8 cellular contexts compared by ENCODE assay signal in the genomic region with DNA sequence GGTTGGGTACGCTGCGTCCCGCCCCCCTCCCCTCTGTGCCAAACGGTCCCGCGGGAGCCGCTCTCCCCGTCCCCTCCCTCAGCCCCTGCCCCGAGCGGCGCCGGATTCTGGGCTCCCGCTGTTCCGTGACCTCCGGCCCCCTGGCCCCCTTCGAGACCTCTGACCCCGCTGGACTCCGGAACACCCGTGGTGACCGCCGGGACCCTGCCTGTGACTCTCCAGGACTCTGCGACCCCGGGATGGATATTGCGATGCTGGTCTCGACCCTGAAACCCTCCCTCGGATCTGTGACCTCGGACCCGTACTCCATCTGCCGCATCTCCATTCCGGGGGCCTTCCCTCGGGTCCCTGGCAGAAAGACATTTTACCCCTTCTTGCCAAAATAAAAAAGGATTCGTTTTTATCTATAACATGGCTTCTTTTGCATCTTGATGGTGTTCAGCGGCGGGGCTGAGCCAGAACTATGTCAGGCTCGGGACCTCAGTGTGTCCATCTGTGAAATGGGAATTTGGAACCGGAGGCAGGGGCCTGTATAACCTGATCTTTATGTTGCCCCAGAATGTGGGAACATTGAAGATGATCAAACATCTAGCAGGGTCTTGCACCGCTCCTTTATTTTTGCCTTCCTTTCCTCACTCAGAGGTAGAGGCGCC. TPM values are rescaled to one million over a fixed set of nuclear protein-coding genes. Genes with fewer than 3 reads are reported as not detected.
DNase-seq lines count a peak whose midpoint lies in the region; ATAC-seq, FAIRE-seq and TF ChIP-seq lines count a peak whose summit lies in the region.

No MANE protein-coding gene starts in this region.

- H3K4me3 ChIP-seq in DND-41 (ENCODE audit: low read depth in 1 of 2, low read length in 2 of 2) (peak overlapping the region in 1 of 2 experiments; percentile 99; a peak in 2 of 4 replicates), Panc1 (ENCODE audit: low read depth in 2 of 2, low read length in 2 of 2) (peak overlapping the region; percentile 36 to 57), esophagus (ENCODE audit: low read depth in 1 of 2, low read length in 2 of 2) (peak overlapping the region; percentile 1 to 6), pancreas (peak overlapping the region in 2 of 4 donors; percentile 92 to 93)

- H3K9me3 ChIP-seq in DND-41 (ENCODE audit: insufficient read depth, low read length, severe bottlenecking) = no peaks in the 10 kb centered on the region
- H3K9me3 ChIP-seq in Panc1 (ENCODE audit: control insufficient read depth, insufficient read depth, low read depth, low read length) = no peaks in the 10 kb centered on the region
- H3K9me3 ChIP-seq in esophagus (ENCODE audit: control insufficient read depth in 2 of 2, insufficient read depth in 1 of 2, low read depth in 1 of 2, low read length in 1 of 2) = no peaks in the 10 kb centered on the region
- H3K9me3 ChIP-seq in pancreas = no peaks in the 10 kb centered on the region

- ATAC-seq in DND-41 (ENCODE audit: insufficient read depth, low read depth) (no peak), Panc1 (no peak), pancreas (no peak), HG03520 (IDR thresholded peaks at IDR 0.05; ENCODE audit: unreplicated experiment) (no peak)

- in situ Hi-C loops in Panc1 (cut with HindIII; ENCODE audit: low pct_unique_long_range_greater_than_20kb, low sequenced_read_pairs) = no loop called here
- in situ Hi-C loops in G401 (cut with HindIII; ENCODE audit: low sequenced_read_pairs) = no loop called here

- H3K4me2 ChIP-seq in DND-41 (ENCODE audit: insufficient read depth, low read length) = peak overlapping the region; percentile 43

- DNase-seq in DND-41 (no peak), Panc1 (ENCODE audit: low read depth, low spot score) (no peak), pancreas (peak in 4 of 6 donors; percentile 31 to 68 (median 46)), NCI-H345 (lab: John Stamatoyannopoulos, UW) (no peak), G401 (ENCODE audit: low spot score) (no peak), NCI-H2171 treated with DMSO at 0.1 percent for 48 hours (lab: John Stamatoyannopoulos, UW) (no peak)

- TF ChIP-seq CTCF in DND-41 (IDR thresholded peaks at IDR 0.05; ENCODE audit: borderline replicate concordance, extremely low read depth, low read length, poor library complexity, severe bottlenecking) = no peak
- TF ChIP-seq CTCF in Panc1 (IDR thresholded peaks at IDR 0.05) = no peak
- no peak for TF ChIP-seq CTCF in pancreas (IDR thresholded peaks at IDR 0.05)

- FAIRE-seq in pancreas (lab: Jason Lieb, UNC) = no peak

- BruUV-seq in Panc1 (replicated peaks; lab: Mats Ljungman, UMichigan) = no TSS peak

- WGBS in esophagus, 2 donors = 3 to 4% methylated on average over 31 to 38 of the region's 38 CpGs
- WGBS in pancreas, 2 donors = 2 to 3% methylated on average over 36 to 38 of the region's 38 CpGs

- no peaks in the 10 kb centered on the region for H3K27me3 ChIP-seq in DND-41 (ENCODE audit: insufficient read depth, low read length, poor library complexity)
- no peaks in the 10 kb centered on the region for H3K27me3 ChIP-seq in Panc1 (ENCODE audit: control insufficient read depth, insufficient read depth, low read length)
- peaks cover 0 to 12% of the 10 kb centered on the region in 2 donors for H3K27me3 ChIP-seq in esophagus (ENCODE audit: control insufficient read depth in 1 of 2, insufficient read depth in 2 of 2, low read length in 2 of 2)
- peaks cover 0 to 2% (median 0%) of the 10 kb centered on the region in 4 donors for H3K27me3 ChIP-seq in pancreas

- H3K27ac ChIP-seq in DND-41 (ENCODE audit: low read length) = peak overlapping the region; percentile 65
- peak overlapping the region; percentile 59; the same call in 1 of the 2 replicates for H3K27ac ChIP-seq in Panc1 (ENCODE audit: low read length)
- H3K27ac ChIP-seq in esophagus (ENCODE audit: low read depth in 2 of 2, low read length in 1 of 2) = no peak overlapping the region
- H3K27ac ChIP-seq in pancreas = no peak overlapping the region

- peaks cover 37% of the 10 kb centered on the region for H3K4me1 ChIP-seq in DND-41 (ENCODE audit: insufficient read depth, low read length)
- no peaks in the 10 kb centered on the region; the same call in 1 of the 2 replicates for H3K4me1 ChIP-seq in Panc1 (ENCODE audit: control insufficient read depth, insufficient read depth, low read length)
- peaks cover 3 to 5% of the 10 kb centered on the region in 2 donors for H3K4me1 ChIP-seq in esophagus (ENCODE audit: control insufficient read depth in 2 of 2, insufficient read depth in 2 of 2, low read length in 1 of 2)
- peaks cover 0 to 6% (median 3%) of the 10 kb centered on the region in 3 donors for H3K4me1 ChIP-seq in pancreas

- peaks cover 28% of the 10 kb centered on the region for H3K79me2 ChIP-seq in DND-41 (ENCODE audit: insufficient read depth, low read length)

- H2AFZ ChIP-seq in DND-41 (ENCODE audit: low read depth, low read length) = peak overlapping the region; percentile 74

- H3K9ac ChIP-seq in DND-41 (ENCODE audit: low read depth, low read length) = peak overlapping the region; percentile 34

- no peaks in the 10 kb centered on the region for H3K36me3 ChIP-seq in DND-41 (ENCODE audit: insufficient read depth, low read length)
- no peaks in the 10 kb centered on the region; the same call in 1 of the 2 replicates for H3K36me3 ChIP-seq in Panc1 (ENCODE audit: control insufficient read depth, insufficient read depth, low read length)
- no peaks in the 10 kb centered on the region for H3K36me3 ChIP-seq in esophagus (ENCODE audit: control insufficient read depth in 2 of 2, insufficient read depth in 2 of 2, low read length in 1 of 2)
- no peaks in the 10 kb centered on the region for H3K36me3 ChIP-seq in pancreas

- intact Hi-C loops in Panc1 (cut with micrococcal nuclease; ENCODE audit: unreplicated experiment) = no loop called here
- intact Hi-C loops in pancreas (cut with DNase I) = no loop called here

- CTCF ChIA-PET in Panc1 (lab: Charles Lee) = no interaction called here

- POLR2A ChIA-PET in Panc1 (lab: Charles Lee) = no interaction called here

- peaks cover 5% of the 10 kb centered on the region; the same call in 1 of the 2 replicates for H4K20me1 ChIP-seq in DND-41 (ENCODE audit: insufficient read depth, low read length)

RNA-seq across cellular contexts. Expression of a gene that starts 0.7 kb away (rescaled TPM):
- total RNA-seq in Panc1 (2021; ENCODE audit: unreplicated experiment) (14.2 TPM), pancreas (10 to 100 TPM in 2 of 6 donors, 1 to 10 TPM in 4; 7.3 to 15.9 (median 9.0) TPM)
- polyA plus RNA-seq in Panc1 (2012; ENCODE audit: insufficient read length) = 25.5 TPM
- polyA plus RNA-seq in esophagus (1 to 10 TPM; 4.4 to 8.6 TPM), pancreas (10 to 100 TPM in 1 of 2 donors, 1 to 10 TPM in 1; 8.8 to 14.4 TPM)
- total RNA-seq in G401 (2014; rRNA removed; shearing (Covaris generic)) = 27.5 and 41.5 TPM in 2 replicates

RNA-seq across cellular contexts. Expression of a gene that starts 11.7 kb away (rescaled TPM):
- total RNA-seq in Panc1 (2021; ENCODE audit: unreplicated experiment) (3.0 TPM), pancreas (1 to 10 TPM in 2 of 6 donors, under 1 TPM in 4; 0.46 to 1.5 (median 0.94) TPM)
- polyA plus RNA-seq in Panc1 (2012; ENCODE audit: insufficient read length) = 4.3 TPM
- polyA plus RNA-seq in esophagus (under 1 TPM; 0.04 to 0.08 TPM), pancreas (1 to 10 TPM; 2.2 to 8.2 TPM)
- total RNA-seq in G401 (2014; rRNA removed; shearing (Covaris generic)) = not detected in 2 replicates

RNA-seq across cellular contexts. Expression of a gene that starts 22.4 kb away (rescaled TPM):
- total RNA-seq in Panc1 (2021; ENCODE audit: unreplicated experiment) = 92.2 TPM
- 160 TPM for polyA plus RNA-seq in Panc1 (2012; ENCODE audit: insufficient read length)
- polyA plus RNA-seq in esophagus = 10 to 100 TPM; 35.7 to 38.1 TPM
- total RNA-seq in pancreas = 10 to 100 TPM in 4 of 6 donors, 1 to 10 TPM in 2; 6.2 to 19.8 (median 10.2) TPM
- polyA plus RNA-seq in pancreas = 10 to 100 TPM; 18.2 to 24.3 TPM
- total RNA-seq in G401 (2014; rRNA removed; shearing (Covaris generic)) = 151 and 170 TPM in 2 replicates

RNA-seq across cellular contexts. Expression of a gene that starts 22.8 kb away (rescaled TPM):
- 2.1 TPM for total RNA-seq in Panc1 (2021; ENCODE audit: unreplicated experiment)
- 2.2 TPM for polyA plus RNA-seq in Panc1 (2012; ENCODE audit: insufficient read length)
- 1 to 10 TPM in 1 of 2 donors, under 1 TPM in 1; 0.81 to 1.1 TPM for polyA plus RNA-seq in esophagus
- total RNA-seq in pancreas = under 1 TPM; 0.12 to 0.69 (median 0.34) TPM
- under 1 TPM; 0.34 to 0.99 TPM for polyA plus RNA-seq in pancreas
- total RNA-seq in G401 (2014; rRNA removed; shearing (Covaris generic)) = 1.8 and 2.1 TPM in 2 replicates

RNA-seq across cellular contexts. Expression of a gene that starts 55.7 kb away (rescaled TPM):
- 67.4 TPM for total RNA-seq in Panc1 (2021; ENCODE audit: unreplicated experiment)
- 49.9 TPM for polyA plus RNA-seq in Panc1 (2012; ENCODE audit: insufficient read length)
- polyA plus RNA-seq in esophagus = 10 to 100 TPM; 20.6 to 35.2 TPM
- total RNA-seq in pancreas = 10 to 100 TPM; 27.7 to 37.6 (median 32.0) TPM
- polyA plus RNA-seq in pancreas = 10 to 100 TPM; 47.1 to 65.0 TPM
- 14.3 and 21.2 TPM in 2 replicates for total RNA-seq in G401 (2014; rRNA removed; shearing (Covaris generic))

Comparison
In these comparisons a context has a peak if more than half of its experiments do, and no peak if none do; other contexts are left out.
1. DNase-seq: peak in pancreas (4 of 6); none in DND-41 (single experiment), Panc1 (single experiment), NCI-H345 (single experiment), G401 (single experiment) and NCI-H2171 treated with DMSO at 0.1 percent for 48 hours (single experiment).
2. H3K27ac ChIP-seq: peak in DND-41 (single experiment) and Panc1 (single experiment); none in esophagus (0 of 2) and pancreas (0 of 4).